ENCODE assay signal across 33 cellular contexts in the genomic region with DNA sequence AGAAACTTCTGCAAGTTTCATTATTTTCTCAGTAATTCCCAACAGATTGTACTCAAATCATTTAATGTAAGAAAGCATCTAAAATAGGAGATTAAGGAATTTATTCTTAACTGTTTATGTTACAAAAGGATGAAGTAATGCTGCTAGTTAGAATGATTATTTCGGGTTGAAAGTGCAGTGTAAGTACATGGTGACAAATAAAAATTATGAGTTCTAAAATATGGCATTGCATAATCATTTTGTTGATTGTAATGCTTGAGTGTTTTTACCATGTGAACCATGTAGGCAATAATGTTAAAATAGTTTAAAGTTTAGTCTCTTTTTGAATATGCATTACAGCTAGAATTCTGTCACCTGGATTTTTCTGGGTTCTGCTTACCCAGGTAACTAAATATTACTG.
"Had no signal": no experiment of that assay in that cellular context is flagged by ENCODE, and none has a peak within 500 bp of the region (broad histone marks: within the 10 kb centered on the region; RNA-seq: fewer than 3 reads in every experiment).

No MANE protein-coding gene starts in this region.

- H3K27ac ChIP-seq: brain microvascular endothelial cell, coronary artery, dorsolateral prefrontal cortex, esophagus muscularis mucosa, gastroesophageal sphincter, heart right ventricle, VCaP had no signal

- H3K36me3 ChIP-seq: brain microvascular endothelial cell, esophagus muscularis mucosa, gastroesophageal sphincter, heart right ventricle had no signal

- H3K27me3 ChIP-seq: brain microvascular endothelial cell, esophagus muscularis mucosa, gastroesophageal sphincter had no signal

- DNase-seq: activated CD4-positive, alpha-beta memory T cell treated with anti-CD3 and anti-CD28 coated beads, Interleukin-2, amount 10 ng/mL, durations not matched to agents 7 days and 5 days; activated CD4-positive, alpha-beta T cell treated with anti-CD3 and anti-CD28 coated beads for 1 hour; activated CD4-positive, alpha-beta T cell treated with anti-CD3 and anti-CD28 coated beads for 4 hours; activated CD4-positive, alpha-beta T cell treated with anti-CD3 and anti-CD28 coated beads, Interleukin-2, amount 10 ng/mL, durations not matched to agents 7 days and 5 days; activated CD4-positive, alpha-beta T cell treated with anti-CD3 and anti-CD28 coated beads, Interleukin-2, amount 50 U/mL, for 4 hours; activated CD8-positive, alpha-beta memory T cell treated with anti-CD3 and anti-CD28 coated beads, Interleukin-2, amount 50 U/mL, for 48 hours; activated gamma-delta T cell; activated naive CD4-positive, alpha-beta T cell; activated naive CD4-positive, alpha-beta T cell treated with anti-CD3 and anti-CD28 coated beads, Interleukin-2, amount 10 ng/mL, durations not matched to agents 7 days and 5 days; activated naive CD8-positive, alpha-beta T cell treated with anti-CD3 and anti-CD28 coated beads, Interleukin-2, amount 10 ng/mL, durations not matched to agents 7 days and 5 days; activated T-cell treated with anti-CD3 and anti-CD28 coated beads for 4 hours; activated T-cell treated with anti-CD3 and anti-CD28 coated beads, Interleukin-2, amount 50 U/mL, for 24 hours; activated T-cell treated with anti-CD3 and anti-CD28 coated beads, Interleukin-2, amount 50 U/mL, for 72 hours; amniotic stem cell; anterior cingulate cortex; brain microvascular endothelial cell; dorsolateral prefrontal cortex; effector memory CD4-positive, alpha-beta T cell; endodermal cell; erythroblast; foreskin melanocyte; heart right ventricle; T-helper 1 cell; T-helper 17 cell; T1000 had no signal

- H3K4me3 ChIP-seq: coronary artery, dorsolateral prefrontal cortex, esophagus muscularis mucosa, gastroesophageal sphincter, heart right ventricle had no signal

- FAIRE-seq: astrocyte, bronchial epithelial cell had no signal

- H3K9me3 ChIP-seq: esophagus muscularis mucosa, gastroesophageal sphincter, heart right ventricle had no signal

- ATAC-seq: activated naive CD4-positive, alpha-beta T cell treated with anti-CD3 and anti-CD28 coated beads, Interleukin-2, amount 50 U/mL, for 72 hours; activated T-cell treated with anti-CD3 and anti-CD28 coated beads, Interleukin-2, amount 50 U/mL, for 72 hours; gastroesophageal sphincter; heart right ventricle; T-helper 17 cell; WTC11 had no signal
